1 cellular context compared by ENCODE assay signal in genomic region chr15:96350884-96351639, GRCh38.
TF ChIP-seq lines count a peak whose summit lies in the region.

No MANE protein-coding gene starts in this region.

TF ChIP-seq in SK-N-SH, 30 proteins besides CTCF, POLR2A, EP300 and RAD21 (continued from another document):
- TF ChIP-seq FOXJ3 (CRISPR knock-in tag; IDR thresholded peaks at IDR 0.05) (no peak), NFIC (IDR thresholded peaks at IDR 0.05; ENCODE audit: borderline replicate concordance) (no peak), MAX (IDR thresholded peaks at IDR 0.05; ENCODE audit: low read depth) (no peak)
